Comparison of ENCODE assay signal across 23 cellular contexts in genomic region chr9:37769306-37769705, GRCh38.
"Had no signal": no experiment of that assay in that cellular context is flagged by ENCODE, and none has a peak within 500 bp of the region (broad histone marks: within the 10 kb centered on the region; RNA-seq: fewer than 3 reads in every experiment).

No MANE protein-coding gene starts in this region.

- H3K4me1 Mint-ChIP-seq: activated naive CD4-positive, alpha-beta T cell treated with anti-CD3 and anti-CD28 coated beads, Interleukin-2, amount 10 ng/mL, durations not matched to agents 7 days and 5 days; activated T-helper 17 cell treated with anti-CD3 and anti-CD28 coated beads, Interleukin-2, amount 50 U/mL, for 72 hours; WTC11 had no signal

- H3K27me3 ChIP-seq: brain microvascular endothelial cell, cardiac muscle cell, Peyer's patch, SJCRH30 had no signal

- H3K27me3 Mint-ChIP-seq: activated CD8-positive, alpha-beta T cell treated with anti-CD3 and anti-CD28 coated beads for 36 hours; activated naive CD4-positive, alpha-beta T cell treated with anti-CD3 and anti-CD28 coated beads, Interleukin-2, amount 10 ng/mL, durations not matched to agents 7 days and 5 days; activated T-helper 17 cell treated with anti-CD3 and anti-CD28 coated beads, Interleukin-2, amount 50 U/mL, for 72 hours had no signal

- H3K4me1 ChIP-seq: Peyer's patch, SJCRH30 had no signal

- H3K4me3 ChIP-seq: cardiac muscle cell, Peyer's patch, SJCRH30 had no signal

- H3K27ac Mint-ChIP-seq: activated CD8-positive, alpha-beta T cell treated with anti-CD3 and anti-CD28 coated beads for 36 hours; activated T-helper 17 cell treated with anti-CD3 and anti-CD28 coated beads, Interleukin-2, amount 50 U/mL, for 72 hours; WTC11 had no signal

- H3K9me3 Mint-ChIP-seq: activated CD8-positive, alpha-beta T cell treated with anti-CD3 and anti-CD28 coated beads for 36 hours; activated naive CD4-positive, alpha-beta T cell treated with anti-CD3 and anti-CD28 coated beads, Interleukin-2, amount 10 ng/mL, durations not matched to agents 7 days and 5 days; activated T-cell treated with anti-CD3 and anti-CD28 coated beads, Interleukin-2, amount 50 U/mL, for 4 hours; activated T-helper 17 cell treated with anti-CD3 and anti-CD28 coated beads, Interleukin-2, amount 50 U/mL, for 72 hours had no signal

- H3K4me2 ChIP-seq: SK-N-SH had no signal

- H3K4me3 Mint-ChIP-seq: activated CD8-positive, alpha-beta T cell treated with anti-CD3 and anti-CD28 coated beads for 36 hours; activated naive CD4-positive, alpha-beta T cell treated with anti-CD3 and anti-CD28 coated beads, Interleukin-2, amount 10 ng/mL, durations not matched to agents 7 days and 5 days; activated T-cell treated with anti-CD3 and anti-CD28 coated beads, Interleukin-2, amount 50 U/mL, for 4 hours; activated T-helper 17 cell treated with anti-CD3 and anti-CD28 coated beads, Interleukin-2, amount 50 U/mL, for 72 hours; WTC11 had no signal

- ATAC-seq: activated CD8-positive, alpha-beta T cell treated with anti-CD3 and anti-CD28 coated beads for 36 hours; activated T-cell treated with anti-CD3 and anti-CD28 coated beads, Interleukin-2, amount 50 U/mL, for 4 hours; activated T-helper 17 cell treated with anti-CD3 and anti-CD28 coated beads, Interleukin-2, amount 50 U/mL, for 72 hours; WTC11 had no signal

- DNase-seq: activated CD4-positive, CD25-positive, alpha-beta regulatory T cell treated with anti-CD3 and anti-CD28 coated beads, Interleukin-2, amount 50 U/mL, for 72 hours; activated CD8-positive, alpha-beta T cell treated with anti-CD3 and anti-CD28 coated beads for 36 hours; activated gamma-delta T cell; activated naive CD4-positive, alpha-beta T cell treated with anti-CD3 and anti-CD28 coated beads, Interleukin-2, amount 10 ng/mL, durations not matched to agents 7 days and 5 days; activated T-cell treated with anti-CD3 and anti-CD28 coated beads, Interleukin-2, amount 50 U/mL, for 4 hours; amniotic stem cell; brain microvascular endothelial cell; MM.1S; NCI-H1105 treated with DMSO at 0.1 percent for 48 hours; NCI-H1436 treated with DMSO at 0.1 percent for 48 hours; NCI-H187; NCI-H2081; NCI-H510A treated with DMSO at 0.1 percent for 48 hours; NCI-H69; Peyer's patch; Right ventricle myocardium superior; SJCRH30; SK-N-SH; T-helper 1 cell had no signal

- H3K27ac ChIP-seq: brain microvascular endothelial cell, cardiac muscle cell, Peyer's patch, RWPE1, SJCRH30 had no signal

- H3K9me3 ChIP-seq: Peyer's patch, SJCRH30, SK-N-SH had no signal

- H3K9ac ChIP-seq: SK-N-SH had no signal
